Comparison of ENCODE assay signal across 1 cellular context in the genomic region with DNA sequence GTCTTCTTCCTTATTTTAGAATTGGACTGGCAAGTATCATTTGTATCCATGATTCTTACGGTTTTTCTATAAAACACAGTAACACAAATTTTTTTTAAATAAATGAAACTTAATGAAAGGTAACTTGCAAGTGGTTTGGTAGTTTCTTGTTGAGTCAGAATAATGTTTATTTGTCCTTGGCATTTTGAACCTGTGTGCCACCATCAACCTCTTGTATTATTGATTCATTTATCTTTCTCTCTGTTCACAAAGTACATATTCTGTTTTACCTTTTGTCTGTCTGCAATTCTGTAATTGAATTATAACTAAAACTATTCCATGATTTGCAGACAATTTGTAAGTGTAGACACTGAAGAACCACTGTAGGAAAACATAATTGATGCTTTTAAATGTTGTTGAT.
A peak's percentile ranks its signal among the peaks of the same experiment; 100 is the strongest.
TF ChIP-seq lines count a peak whose summit lies in the region.

No MANE protein-coding gene starts in this region.

TF ChIP-seq in HepG2, 621 proteins besides CTCF, POLR2A, EP300 and RAD21 (continued from another document and continues in another):
- TF ChIP-seq, protein P1, sequence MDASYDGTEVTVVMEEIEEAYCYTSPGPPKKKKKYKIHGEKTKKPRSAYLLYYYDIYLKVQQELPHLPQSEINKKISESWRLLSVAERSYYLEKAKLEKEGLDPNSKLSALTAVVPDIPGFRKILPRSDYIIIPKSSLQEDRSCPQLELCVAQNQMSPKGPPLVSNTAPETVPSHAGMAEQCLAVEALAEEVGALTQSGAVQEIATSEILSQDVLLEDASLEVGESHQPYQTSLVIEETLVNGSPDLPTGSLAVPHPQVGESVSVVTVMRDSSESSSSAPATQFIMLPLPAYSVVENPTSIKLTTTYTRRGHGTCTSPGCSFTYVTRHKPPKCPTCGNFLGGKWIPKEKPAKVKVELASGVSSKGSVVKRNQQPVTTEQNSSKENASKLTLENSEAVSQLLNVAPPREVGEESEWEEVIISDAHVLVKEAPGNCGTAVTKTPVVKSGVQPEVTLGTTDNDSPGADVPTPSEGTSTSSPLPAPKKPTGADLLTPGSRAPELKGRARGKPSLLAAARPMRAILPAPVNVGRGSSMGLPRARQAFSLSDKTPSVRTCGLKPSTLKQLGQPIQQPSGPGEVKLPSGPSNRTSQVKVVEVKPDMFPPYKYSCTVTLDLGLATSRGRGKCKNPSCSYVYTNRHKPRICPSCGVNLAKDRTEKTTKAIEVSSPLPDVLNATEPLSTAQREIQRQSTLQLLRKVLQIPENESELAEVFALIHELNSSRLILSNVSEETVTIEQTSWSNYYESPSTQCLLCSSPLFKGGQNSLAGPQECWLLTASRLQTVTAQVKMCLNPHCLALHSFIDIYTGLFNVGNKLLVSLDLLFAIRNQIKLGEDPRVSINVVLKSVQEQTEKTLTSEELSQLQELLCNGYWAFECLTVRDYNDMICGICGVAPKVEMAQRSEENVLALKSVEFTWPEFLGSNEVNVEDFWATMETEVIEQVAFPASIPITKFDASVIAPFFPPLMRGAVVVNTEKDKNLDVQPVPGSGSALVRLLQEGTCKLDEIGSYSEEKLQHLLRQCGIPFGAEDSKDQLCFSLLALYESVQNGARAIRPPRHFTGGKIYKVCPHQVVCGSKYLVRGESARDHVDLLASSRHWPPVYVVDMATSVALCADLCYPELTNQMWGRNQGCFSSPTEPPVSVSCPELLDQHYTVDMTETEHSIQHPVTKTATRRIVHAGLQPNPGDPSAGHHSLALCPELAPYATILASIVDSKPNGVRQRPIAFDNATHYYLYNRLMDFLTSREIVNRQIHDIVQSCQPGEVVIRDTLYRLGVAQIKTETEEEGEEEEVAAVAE (CRISPR knock-in tag; IDR thresholded peaks at IDR 0.05; ENCODE audit: borderline replicate concordance) = no peak
- TF ChIP-seq HOXA5 (CRISPR knock-in tag; IDR thresholded peaks at IDR 0.05) (0 out of 2 replicates have a peak, but pooled peaks have one; percentile 36), KLF12 (CRISPR knock-in tag; IDR thresholded peaks at IDR 0.05; ENCODE audit: borderline replicate concordance) (no peak), ZSCAN20 (CRISPR knock-in tag; IDR thresholded peaks at IDR 0.05; ENCODE audit: borderline replicate concordance) (peak; percentile 24; the same call in 1 of the 2 replicates), ZNF337 (CRISPR knock-in tag; IDR thresholded peaks at IDR 0.05; ENCODE audit: borderline replicate concordance, low read depth) (no peak), DNMT1 (CRISPR knock-in tag; IDR thresholded peaks at IDR 0.05) (no peak), ZNF354B (CRISPR knock-in tag; IDR thresholded peaks at IDR 0.05) (no peak), KMT2B (CRISPR knock-in tag; IDR thresholded peaks at IDR 0.05) (no peak), IRF2 (CRISPR knock-in tag; IDR thresholded peaks at IDR 0.05) (no peak), YEATS4 (CRISPR knock-in tag; IDR thresholded peaks at IDR 0.05; ENCODE audit: borderline replicate concordance) (no peak), NR1H2 (CRISPR knock-in tag; IDR thresholded peaks at IDR 0.05; ENCODE audit: borderline replicate concordance, low read depth) (no peak), ZNF549 (CRISPR knock-in tag; IDR thresholded peaks at IDR 0.05) (peak; percentile 57; the same call in 1 of the 2 replicates), ZKSCAN8 (CRISPR knock-in tag; IDR thresholded peaks at IDR 0.05; ENCODE audit: borderline replicate concordance) (peak; percentile 62; the same call in 1 of the 2 replicates), ZNF205 (CRISPR knock-in tag; IDR thresholded peaks at IDR 0.05) (no peak), CENPX (CRISPR knock-in tag; IDR thresholded peaks at IDR 0.05) (no peak), ONECUT2 (CRISPR knock-in tag; IDR thresholded peaks at IDR 0.05) (peak; percentile 76), FOXJ3 (CRISPR knock-in tag; IDR thresholded peaks at IDR 0.05; ENCODE audit: borderline replicate concordance) (peak; percentile 71; the same call in 1 of the 2 replicates), ZNF430 (CRISPR knock-in tag; IDR thresholded peaks at IDR 0.05) (no peak), GZF1 (CRISPR knock-in tag; IDR thresholded peaks at IDR 0.05) (no peak), MYNN (CRISPR knock-in tag; IDR thresholded peaks at IDR 0.05; ENCODE audit: low read depth) (no peak), ZZZ3 (CRISPR knock-in tag; IDR thresholded peaks at IDR 0.05; ENCODE audit: borderline replicate concordance) (no peak), ZNF607 (CRISPR knock-in tag; IDR thresholded peaks at IDR 0.05; ENCODE audit: borderline replicate concordance) (no peak), ZNF720 (CRISPR knock-in tag; IDR thresholded peaks at IDR 0.05) (no peak), NR2F6 (IDR thresholded peaks at IDR 0.05) (peak; percentile 69), NR2F6 (CRISPR knock-in tag; IDR thresholded peaks at IDR 0.05) (no peak), PHF21A (CRISPR knock-in tag; IDR thresholded peaks at IDR 0.05) (no peak), POLR2AphosphoS2 (IDR thresholded peaks at IDR 0.05; ENCODE audit: low read depth, low read length) (no peak), ZNF83 (CRISPR knock-in tag; IDR thresholded peaks at IDR 0.05; ENCODE audit: borderline replicate concordance) (no peak), MEIS2 (CRISPR knock-in tag; IDR thresholded peaks at IDR 0.05) (no peak), FOXM1 (CRISPR knock-in tag; IDR thresholded peaks at IDR 0.05) (no peak), AHR (CRISPR knock-in tag; IDR thresholded peaks at IDR 0.05) (no peak)
- TF ChIP-seq, protein P2, sequence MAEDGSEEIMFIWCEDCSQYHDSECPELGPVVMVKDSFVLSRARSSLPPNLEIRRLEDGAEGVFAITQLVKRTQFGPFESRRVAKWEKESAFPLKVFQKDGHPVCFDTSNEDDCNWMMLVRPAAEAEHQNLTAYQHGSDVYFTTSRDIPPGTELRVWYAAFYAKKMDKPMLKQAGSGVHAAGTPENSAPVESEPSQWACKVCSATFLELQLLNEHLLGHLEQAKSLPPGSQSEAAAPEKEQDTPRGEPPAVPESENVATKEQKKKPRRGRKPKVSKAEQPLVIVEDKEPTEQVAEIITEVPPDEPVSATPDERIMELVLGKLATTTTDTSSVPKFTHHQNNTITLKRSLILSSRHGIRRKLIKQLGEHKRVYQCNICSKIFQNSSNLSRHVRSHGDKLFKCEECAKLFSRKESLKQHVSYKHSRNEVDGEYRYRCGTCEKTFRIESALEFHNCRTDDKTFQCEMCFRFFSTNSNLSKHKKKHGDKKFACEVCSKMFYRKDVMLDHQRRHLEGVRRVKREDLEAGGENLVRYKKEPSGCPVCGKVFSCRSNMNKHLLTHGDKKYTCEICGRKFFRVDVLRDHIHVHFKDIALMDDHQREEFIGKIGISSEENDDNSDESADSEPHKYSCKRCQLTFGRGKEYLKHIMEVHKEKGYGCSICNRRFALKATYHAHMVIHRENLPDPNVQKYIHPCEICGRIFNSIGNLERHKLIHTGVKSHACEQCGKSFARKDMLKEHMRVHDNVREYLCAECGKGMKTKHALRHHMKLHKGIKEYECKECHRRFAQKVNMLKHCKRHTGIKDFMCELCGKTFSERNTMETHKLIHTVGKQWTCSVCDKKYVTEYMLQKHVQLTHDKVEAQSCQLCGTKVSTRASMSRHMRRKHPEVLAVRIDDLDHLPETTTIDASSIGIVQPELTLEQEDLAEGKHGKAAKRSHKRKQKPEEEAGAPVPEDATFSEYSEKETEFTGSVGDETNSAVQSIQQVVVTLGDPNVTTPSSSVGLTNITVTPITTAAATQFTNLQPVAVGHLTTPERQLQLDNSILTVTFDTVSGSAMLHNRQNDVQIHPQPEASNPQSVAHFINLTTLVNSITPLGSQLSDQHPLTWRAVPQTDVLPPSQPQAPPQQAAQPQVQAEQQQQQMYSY (CRISPR knock-in tag; IDR thresholded peaks at IDR 0.05) = no peak
- TF ChIP-seq, protein P3, sequence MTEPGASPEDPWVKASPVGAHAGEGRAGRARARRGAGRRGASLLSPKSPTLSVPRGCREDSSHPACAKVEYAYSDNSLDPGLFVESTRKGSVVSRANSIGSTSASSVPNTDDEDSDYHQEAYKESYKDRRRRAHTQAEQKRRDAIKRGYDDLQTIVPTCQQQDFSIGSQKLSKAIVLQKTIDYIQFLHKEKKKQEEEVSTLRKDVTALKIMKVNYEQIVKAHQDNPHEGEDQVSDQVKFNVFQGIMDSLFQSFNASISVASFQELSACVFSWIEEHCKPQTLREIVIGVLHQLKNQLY (CRISPR knock-in tag; IDR thresholded peaks at IDR 0.05) = no peak
- TF ChIP-seq, protein P4, sequence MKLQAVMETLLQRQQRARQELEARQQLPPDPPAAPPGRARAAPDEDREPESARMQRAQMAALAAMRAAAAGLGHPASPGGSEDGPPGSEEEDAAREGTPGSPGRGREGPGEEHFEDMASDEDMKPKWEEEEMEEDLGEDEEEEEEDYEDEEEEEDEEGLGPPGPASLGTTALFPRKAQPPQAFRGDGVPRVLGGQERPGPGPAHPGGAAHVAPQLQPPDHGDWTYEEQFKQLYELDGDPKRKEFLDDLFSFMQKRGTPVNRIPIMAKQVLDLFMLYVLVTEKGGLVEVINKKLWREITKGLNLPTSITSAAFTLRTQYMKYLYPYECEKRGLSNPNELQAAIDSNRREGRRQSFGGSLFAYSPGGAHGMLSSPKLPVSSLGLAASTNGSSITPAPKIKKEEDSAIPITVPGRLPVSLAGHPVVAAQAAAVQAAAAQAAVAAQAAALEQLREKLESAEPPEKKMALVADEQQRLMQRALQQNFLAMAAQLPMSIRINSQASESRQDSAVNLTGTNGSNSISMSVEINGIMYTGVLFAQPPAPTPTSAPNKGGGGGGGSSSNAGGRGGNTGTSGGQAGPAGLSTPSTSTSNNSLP (IDR thresholded peaks at IDR 0.05; ENCODE audit: low read depth, low read length) = peak; percentile 43; the same call in 1 of the 2 replicates
- TF ChIP-seq, protein P5, sequence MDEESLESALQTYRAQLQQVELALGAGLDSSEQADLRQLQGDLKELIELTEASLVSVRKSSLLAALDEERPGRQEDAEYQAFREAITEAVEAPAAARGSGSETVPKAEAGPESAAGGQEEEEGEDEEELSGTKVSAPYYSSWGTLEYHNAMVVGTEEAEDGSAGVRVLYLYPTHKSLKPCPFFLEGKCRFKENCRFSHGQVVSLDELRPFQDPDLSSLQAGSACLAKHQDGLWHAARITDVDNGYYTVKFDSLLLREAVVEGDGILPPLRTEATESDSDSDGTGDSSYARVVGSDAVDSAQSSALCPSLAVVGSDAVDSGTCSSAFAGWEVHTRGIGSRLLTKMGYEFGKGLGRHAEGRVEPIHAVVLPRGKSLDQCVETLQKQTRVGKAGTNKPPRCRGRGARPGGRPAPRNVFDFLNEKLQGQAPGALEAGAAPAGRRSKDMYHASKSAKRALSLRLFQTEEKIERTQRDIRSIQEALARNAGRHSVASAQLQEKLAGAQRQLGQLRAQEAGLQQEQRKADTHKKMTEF (CRISPR knock-in tag; IDR thresholded peaks at IDR 0.05) = 0 out of 2 replicates have a peak, but pooled peaks have one; percentile 15
- TF ChIP-seq, protein P6, sequence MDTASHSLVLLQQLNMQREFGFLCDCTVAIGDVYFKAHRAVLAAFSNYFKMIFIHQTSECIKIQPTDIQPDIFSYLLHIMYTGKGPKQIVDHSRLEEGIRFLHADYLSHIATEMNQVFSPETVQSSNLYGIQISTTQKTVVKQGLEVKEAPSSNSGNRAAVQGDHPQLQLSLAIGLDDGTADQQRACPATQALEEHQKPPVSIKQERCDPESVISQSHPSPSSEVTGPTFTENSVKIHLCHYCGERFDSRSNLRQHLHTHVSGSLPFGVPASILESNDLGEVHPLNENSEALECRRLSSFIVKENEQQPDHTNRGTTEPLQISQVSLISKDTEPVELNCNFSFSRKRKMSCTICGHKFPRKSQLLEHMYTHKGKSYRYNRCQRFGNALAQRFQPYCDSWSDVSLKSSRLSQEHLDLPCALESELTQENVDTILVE (CRISPR knock-in tag; IDR thresholded peaks at IDR 0.05) = 0 out of 2 replicates have a peak, but pooled peaks have one; percentile 26
- TF ChIP-seq, protein P7, sequence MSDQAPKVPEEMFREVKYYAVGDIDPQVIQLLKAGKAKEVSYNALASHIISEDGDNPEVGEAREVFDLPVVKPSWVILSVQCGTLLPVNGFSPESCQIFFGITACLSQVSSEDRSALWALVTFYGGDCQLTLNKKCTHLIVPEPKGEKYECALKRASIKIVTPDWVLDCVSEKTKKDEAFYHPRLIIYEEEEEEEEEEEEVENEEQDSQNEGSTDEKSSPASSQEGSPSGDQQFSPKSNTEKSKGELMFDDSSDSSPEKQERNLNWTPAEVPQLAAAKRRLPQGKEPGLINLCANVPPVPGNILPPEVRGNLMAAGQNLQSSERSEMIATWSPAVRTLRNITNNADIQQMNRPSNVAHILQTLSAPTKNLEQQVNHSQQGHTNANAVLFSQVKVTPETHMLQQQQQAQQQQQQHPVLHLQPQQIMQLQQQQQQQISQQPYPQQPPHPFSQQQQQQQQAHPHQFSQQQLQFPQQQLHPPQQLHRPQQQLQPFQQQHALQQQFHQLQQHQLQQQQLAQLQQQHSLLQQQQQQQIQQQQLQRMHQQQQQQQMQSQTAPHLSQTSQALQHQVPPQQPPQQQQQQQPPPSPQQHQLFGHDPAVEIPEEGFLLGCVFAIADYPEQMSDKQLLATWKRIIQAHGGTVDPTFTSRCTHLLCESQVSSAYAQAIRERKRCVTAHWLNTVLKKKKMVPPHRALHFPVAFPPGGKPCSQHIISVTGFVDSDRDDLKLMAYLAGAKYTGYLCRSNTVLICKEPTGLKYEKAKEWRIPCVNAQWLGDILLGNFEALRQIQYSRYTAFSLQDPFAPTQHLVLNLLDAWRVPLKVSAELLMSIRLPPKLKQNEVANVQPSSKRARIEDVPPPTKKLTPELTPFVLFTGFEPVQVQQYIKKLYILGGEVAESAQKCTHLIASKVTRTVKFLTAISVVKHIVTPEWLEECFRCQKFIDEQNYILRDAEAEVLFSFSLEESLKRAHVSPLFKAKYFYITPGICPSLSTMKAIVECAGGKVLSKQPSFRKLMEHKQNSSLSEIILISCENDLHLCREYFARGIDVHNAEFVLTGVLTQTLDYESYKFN (CRISPR knock-in tag; conservative IDR thresholded peaks at IDR 0.05) = peak; percentile 73
- TF ChIP-seq, protein P8, sequence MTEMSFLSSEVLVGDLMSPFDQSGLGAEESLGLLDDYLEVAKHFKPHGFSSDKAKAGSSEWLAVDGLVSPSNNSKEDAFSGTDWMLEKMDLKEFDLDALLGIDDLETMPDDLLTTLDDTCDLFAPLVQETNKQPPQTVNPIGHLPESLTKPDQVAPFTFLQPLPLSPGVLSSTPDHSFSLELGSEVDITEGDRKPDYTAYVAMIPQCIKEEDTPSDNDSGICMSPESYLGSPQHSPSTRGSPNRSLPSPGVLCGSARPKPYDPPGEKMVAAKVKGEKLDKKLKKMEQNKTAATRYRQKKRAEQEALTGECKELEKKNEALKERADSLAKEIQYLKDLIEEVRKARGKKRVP (CRISPR knock-in tag; IDR thresholded peaks at IDR 0.05) = 0 out of 4 replicates have a peak, but pooled peaks of 1 of the 2 experiments have one; percentile 11
- TF ChIP-seq, protein P9, sequence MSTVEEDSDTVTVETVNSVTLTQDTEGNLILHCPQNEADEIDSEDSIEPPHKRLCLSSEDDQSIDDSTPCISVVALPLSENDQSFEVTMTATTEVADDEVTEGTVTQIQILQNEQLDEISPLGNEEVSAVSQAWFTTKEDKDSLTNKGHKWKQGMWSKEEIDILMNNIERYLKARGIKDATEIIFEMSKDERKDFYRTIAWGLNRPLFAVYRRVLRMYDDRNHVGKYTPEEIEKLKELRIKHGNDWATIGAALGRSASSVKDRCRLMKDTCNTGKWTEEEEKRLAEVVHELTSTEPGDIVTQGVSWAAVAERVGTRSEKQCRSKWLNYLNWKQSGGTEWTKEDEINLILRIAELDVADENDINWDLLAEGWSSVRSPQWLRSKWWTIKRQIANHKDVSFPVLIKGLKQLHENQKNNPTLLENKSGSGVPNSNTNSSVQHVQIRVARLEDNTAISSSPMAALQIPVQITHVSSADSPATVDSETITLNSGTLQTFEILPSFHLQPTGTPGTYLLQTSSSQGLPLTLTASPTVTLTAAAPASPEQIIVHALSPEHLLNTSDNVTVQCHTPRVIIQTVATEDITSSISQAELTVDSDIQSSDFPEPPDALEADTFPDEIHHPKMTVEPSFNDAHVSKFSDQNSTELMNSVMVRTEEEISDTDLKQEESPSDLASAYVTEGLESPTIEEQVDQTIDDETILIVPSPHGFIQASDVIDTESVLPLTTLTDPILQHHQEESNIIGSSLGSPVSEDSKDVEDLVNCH (CRISPR knock-in tag; IDR thresholded peaks at IDR 0.05) = no peak
